In the genomic region with DNA sequence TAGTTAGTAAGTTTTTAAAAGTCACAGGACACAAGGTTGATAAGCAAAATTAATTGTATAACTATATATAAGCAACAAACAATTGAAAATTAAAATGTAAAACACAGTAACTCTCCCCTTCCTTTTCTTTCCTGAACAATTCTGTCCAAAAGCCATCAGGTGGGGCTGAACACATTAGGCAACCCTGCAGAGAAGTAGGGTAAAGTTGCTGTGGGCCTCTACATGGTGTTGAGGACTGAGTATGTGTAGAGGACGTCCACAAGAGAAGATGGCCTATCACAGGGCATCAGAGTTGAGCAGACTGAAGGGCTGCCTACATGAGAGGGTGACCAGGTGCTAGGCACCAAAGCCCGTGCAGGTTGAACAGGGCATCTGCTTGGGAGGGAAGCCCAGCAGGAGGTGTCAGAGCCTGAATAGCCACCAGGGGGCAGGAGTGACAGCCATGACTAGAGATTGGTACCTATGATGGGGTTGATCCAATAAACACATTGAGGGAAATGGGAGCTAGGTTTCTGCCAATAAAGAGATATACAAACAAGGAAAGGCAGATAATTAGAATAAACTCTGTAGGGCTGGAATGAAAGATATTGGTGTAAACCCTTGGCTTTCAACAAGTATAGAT, we compare ENCODE assay signal across 9 cellular contexts.
A peak's percentile ranks its signal among the peaks of the same experiment; 100 is the strongest.
DNase-seq lines count a peak whose midpoint lies in the region; ATAC-seq and TF ChIP-seq lines count a peak whose summit lies in the region.
"Had no signal": no experiment of that assay in that cellular context is flagged by ENCODE, and none has a peak within 500 bp of the region (broad histone marks: within the 10 kb centered on the region; RNA-seq: fewer than 3 reads in every experiment).

No MANE protein-coding gene starts in this region.

- WGBS in body of pancreas, 2 donors, result 18 to 40% methylated on average over 2 of the region's 2 CpGs

- H3K27me3 ChIP-seq in HL-60 (ENCODE audit: insufficient read depth, poor library complexity, severe bottlenecking) (no peaks in the 10 kb centered on the region), body of pancreas (no peaks in the 10 kb centered on the region)

- H3K9me3 Mint-ChIP-seq in natural killer cell treated with Interleukin-12 subunit alpha and Interleukin-12 subunit beta and Interleukin-15 and Interleukin-18, amount 100 ng/mL, for 72 hours, result no peaks in the 10 kb centered on the region

- no peaks in the 10 kb centered on the region for H3K36me3 Mint-ChIP-seq in natural killer cell treated with Interleukin-12 subunit alpha and Interleukin-12 subunit beta and Interleukin-15 and Interleukin-18, amount 100 ng/mL, for 72 hours
- H3K36me3 Mint-ChIP-seq: activated naive CD8-positive, alpha-beta T cell had no signal

- no peaks in the 10 kb centered on the region for H3K36me3 ChIP-seq in body of pancreas (replicated peaks in 1 of 2; ENCODE audit: insufficient read depth in 1 of 2, low read depth in 2 of 2)

- H3K4me1 ChIP-seq in body of pancreas, result no peaks in the 10 kb centered on the region

- no peaks in the 10 kb centered on the region for H3K4me1 Mint-ChIP-seq in natural killer cell treated with Interleukin-12 subunit alpha and Interleukin-12 subunit beta and Interleukin-15 and Interleukin-18, amount 100 ng/mL, for 72 hours (ENCODE audit: low read depth in 2 of 2)

- H3K9me3 ChIP-seq in body of pancreas, result no peaks in the 10 kb centered on the region

- ATAC-seq in body of pancreas, result no peak
- peak; percentile 59 to 61 for ATAC-seq in natural killer cell treated with Interleukin-12 subunit alpha and Interleukin-12 subunit beta and Interleukin-15 and Interleukin-18, amount 100 ng/mL, for 72 hours
- ATAC-seq in HG02588 (IDR thresholded peaks at IDR 0.05; ENCODE audit: unreplicated experiment), result no peak

- peaks cover 21 to 33% of the 10 kb centered on the region in 2 donors for H3K27me3 Mint-ChIP-seq in natural killer cell treated with Interleukin-12 subunit alpha and Interleukin-12 subunit beta and Interleukin-15 and Interleukin-18, amount 100 ng/mL, for 72 hours

- TF ChIP-seq CTCF in GM12873 (IDR thresholded peaks at IDR 0.05; ENCODE audit: insufficient read depth, low read depth, low read length, missing control alignments), result peak; percentile 90
- peak; percentile 60 for TF ChIP-seq CTCF in HL-60 (IDR thresholded peaks at IDR 0.05; ENCODE audit: insufficient read depth, low read length)
- TF ChIP-seq CTCF in body of pancreas (IDR thresholded peaks at IDR 0.05), result peak in 6 of 7 experiments; percentile 12 to 37 (median 26)

- TF ChIP-seq POLR2A in body of pancreas (IDR thresholded peaks at IDR 0.05), result no peak

- H3K4me3 ChIP-seq in HL-60 (replicated peaks; ENCODE audit: insufficient read depth, low read length), result no peak overlapping the region
- H3K4me3 ChIP-seq in body of pancreas, result no peak overlapping the region

- no peak overlapping the region for H3K27ac Mint-ChIP-seq in natural killer cell treated with Interleukin-12 subunit alpha and Interleukin-12 subunit beta and Interleukin-15 and Interleukin-18, amount 100 ng/mL, for 72 hours
- H3K27ac Mint-ChIP-seq: activated naive CD8-positive, alpha-beta T cell had no signal

- no peak overlapping the region for H3K4me3 Mint-ChIP-seq in natural killer cell treated with Interleukin-12 subunit alpha and Interleukin-12 subunit beta and Interleukin-15 and Interleukin-18, amount 100 ng/mL, for 72 hours
- H3K4me3 Mint-ChIP-seq: activated naive CD8-positive, alpha-beta T cell had no signal

- intact Hi-C loops in body of pancreas (cut with DNase I), result no loop called here

- DNase-seq in HL-60 (ENCODE audit: low read depth in 1 of 2, low spot score in 1 of 2) (peak; percentile 13 to 39), T-helper 1 cell (peak in 4 of 5 donors; percentile 15 to 34 (median 23)), body of pancreas (peak in 3 of 4 donors; percentile 30 to 47 (median 44)), pons (ENCODE audit: low spot score) (no peak), NCI-H1048 (lab: John Stamatoyannopoulos, UW) (no peak)
- DNase-seq in natural killer cell treated with Interleukin-12 subunit alpha and Interleukin-12 subunit beta and Interleukin-15 and Interleukin-18, amount 100 ng/mL, for 72 hours (ENCODE audit: low spot score), result peak; percentile 64

- H3K27ac ChIP-seq in HL-60 (replicated peaks), result no peak overlapping the region
- H3K27ac ChIP-seq in body of pancreas, result no peak overlapping the region

Comparison
In these comparisons a context has a peak if more than half of its experiments do, and no peak if none do; other contexts are left out.
1. CTCF ChIP-seq: peak in every context shown above with its lines; median percentile 90 in GM12873; 60 in HL-60; 26 in body of pancreas.
2. DNase-seq: peak in HL-60 (2 of 2), T-helper 1 cell (4 of 5), body of pancreas (3 of 4) and natural killer cell treated with Interleukin-12 subunit alpha and Interleukin-12 subunit beta and Interleukin-15 and Interleukin-18, amount 100 ng/mL, for 72 hours (single experiment); none in pons (single experiment) and NCI-H1048 (single experiment).
3. ATAC-seq: peak in natural killer cell treated with Interleukin-12 subunit alpha and Interleukin-12 subunit beta and Interleukin-15 and Interleukin-18, amount 100 ng/mL, for 72 hours (2 of 2); none in body of pancreas (single experiment) and HG02588 (single experiment).